In genomic region chr1:156193488-156194299, GRCh38 we compare ENCODE assay signal across 8 cellular contexts. TPM values are rescaled to one million over a fixed set of nuclear protein-coding genes. Genes with fewer than 3 reads are reported as not detected.
DNase-seq lines count a peak whose midpoint lies in the region; ATAC-seq and TF ChIP-seq lines count a peak whose summit lies in the region.

Gene SLC25A44 (plus strand): TSS chr1:156194104. CDS start chr1:156199848, 5,744 bp downstream.

- peaks cover 34% of the 10 kb centered on the region for H3K4me1 ChIP-seq in lower lobe of right lung

- peaks cover 17% of the 10 kb centered on the region for H3K36me3 ChIP-seq in lower lobe of right lung

- no peaks in the 10 kb centered on the region for H3K9me3 ChIP-seq in lower lobe of right lung

- peak; percentile 62 for TF ChIP-seq CTCF in lower lobe of right lung (IDR thresholded peaks at IDR 0.05)

- peak within 1 kb of the TSS; percentile 95 for H3K4me3 ChIP-seq in lower lobe of right lung

- intact Hi-C loops in lower lobe of right lung (cut with DNase I): no loop called here

- peak; percentile 92 for ATAC-seq in GM19468 (IDR thresholded peaks at IDR 0.05; ENCODE audit: extremely low read depth, unreplicated experiment)
- peak; percentile 98 to 99 for ATAC-seq in lower lobe of right lung

- peak within 1 kb of the TSS; percentile 89 for H3K27ac ChIP-seq in lower lobe of right lung

- DNase-seq in COLO829 (ENCODE audit: low spot score) (peak; percentile 99), HS-5 (ENCODE audit: low read depth) (peak; percentile 99), lower lobe of right lung (peak; percentile 95)
- DNase-seq in NK-92 treated with Interleukin-12 subunit alpha and Interleukin-12 subunit beta, amount 100 ng/mL, for 24 hours (lab: John Stamatoyannopoulos, UW): peak; percentile 96
- DNase-seq in activated CD8-positive, alpha-beta memory T cell treated with anti-CD3 and anti-CD28 coated beads for 24 hours: peak; percentile 97
- DNase-seq in effector CD4-positive, alpha-beta T cell: peak; percentile 95
- DNase-seq in stimulated activated CD4-positive, alpha-beta T cell treated with anti-CD3 and anti-CD28 coated beads, TNF-alpha, amount 100 ng/mL, for 24 hours (ENCODE audit: low read depth in 3 of 3): peak; percentile 92 to 96 (median 95)

- no peaks in the 10 kb centered on the region for H3K27me3 ChIP-seq in lower lobe of right lung (ENCODE audit: low read depth)

RNA-seq across cellular contexts. Expression of gene SLC25A44, which starts in this region (rescaled TPM):
- total RNA-seq in lower lobe of right lung: 17.7 TPM

Comparison
In these comparisons a context has a peak if more than half of its experiments do, and no peak if none do; other contexts are left out.
1. Peak in every context shown above with its lines: DNase-seq, ATAC-seq, H3K4me3 ChIP-seq and H3K27ac ChIP-seq.